In genomic region chr1:155648207-155649147, GRCh38 we compare ENCODE assay signal across 8 cellular contexts. TPM values are rescaled to one million over a fixed set of nuclear protein-coding genes. Genes with fewer than 3 reads are reported as not detected.
A peak's percentile ranks its signal among the peaks of the same experiment; 100 is the strongest.
DNase-seq lines count a peak whose midpoint lies in the region; ATAC-seq and TF ChIP-seq lines count a peak whose summit lies in the region.

No MANE protein-coding gene starts in this region.

- peak overlapping the region; percentile 78 for H3K4me2 ChIP-seq in IMR-90 (ENCODE audit: low read depth, low read length)

- H3K23ac ChIP-seq in IMR-90 (ENCODE audit: low read depth, low read length) = 0 out of 2 replicates have a peak overlapping the region, but pooled peaks have one; percentile 57

- peak overlapping the region; percentile 79 for H3K4ac ChIP-seq in IMR-90 (ENCODE audit: low read depth, low read length)

- POLR2A ChIA-PET in BJ (lab: Charles Lee) (no interaction called here), IMR-90 (lab: Charles Lee; ENCODE audit: unreplicated experiment) (no interaction called here)

- H3K4me1 ChIP-seq in IMR-90 (ENCODE audit: control insufficient read depth, insufficient read depth, low read length) = peaks cover 8% of the 10 kb centered on the region

- H3K14ac ChIP-seq in IMR-90 (replicated peaks; ENCODE audit: low read depth, low read length) = peak overlapping the region; percentile 86; the same call in 1 of the 2 replicates

- peak overlapping the region; percentile 84 for H2BK120ac ChIP-seq in IMR-90 (ENCODE audit: low read depth, low read length)

- peak overlapping the region; percentile 76; the same call in 1 of the 2 replicates for H3K9ac ChIP-seq in IMR-90 (ENCODE audit: low read depth, low read length)

- peak overlapping the region; percentile 76 for H4K5ac ChIP-seq in IMR-90 (ENCODE audit: low read depth, low read length)

- 0 out of 2 replicates have a peak, but pooled peaks cover 4% of the 10 kb centered on the region for H3K9me1 ChIP-seq in IMR-90 (ENCODE audit: insufficient read depth, low read length)

- H2AK9ac ChIP-seq in IMR-90 (replicated peaks; ENCODE audit: low read depth, low read length, poor library complexity) = no peak overlapping the region

- dilution Hi-C loops in IMR-90 (cut with HindIII; ENCODE audit: low sequenced_read_pairs, unreplicated experiment) = no loop called here

- CTCF ChIA-PET in BJ (lab: Yijun Ruan, JAX) (interaction anchor here (0.8 to 3.5 kb wide), 7 partner anchors 50 to 444 kb away, joined by 3 to 22 read pairs (median 5); partner anchors contain the start of gene MTX1), IMR-90 (lab: Yijun Ruan, JAX) (interaction anchor here (0.5 to 1.1 kb wide), 3 partner anchors 49 to 398 kb away, joined by 3 to 6 read pairs (median 3); no protein-coding TSS in a partner anchor)

- peak overlapping the region; percentile 17; the same call in 1 of the 2 replicates for H2BK20ac ChIP-seq in IMR-90 (ENCODE audit: low read depth, low read length)

- H3K18ac ChIP-seq in IMR-90 (ENCODE audit: low read depth, low read length) = peak overlapping the region; percentile 25; the same call in 1 of the 2 replicates

- peak overlapping the region; percentile 51; the same call in 1 of the 3 replicates for H2BK15ac ChIP-seq in IMR-90 (ENCODE audit: low read depth, low read length)

- DNase-seq in BJ (ENCODE audit: low read depth) = peak; percentile 49
- DNase-seq in IMR-90 = peak; percentile 94
- DNase-seq in SW480 (ENCODE audit: low spot score) = peak; percentile 46
- DNase-seq in foreskin melanocyte = peak; percentile 74
- DNase-seq in putamen (ENCODE audit: low spot score) = peak; percentile 62

- H3K27me3 ChIP-seq in BJ (ENCODE audit: control insufficient read depth, insufficient read depth, low read length) = no peaks in the 10 kb centered on the region
- H3K27me3 ChIP-seq in IMR-90 (ENCODE audit: control insufficient read depth, insufficient read depth, low read length) = no peaks in the 10 kb centered on the region

- H4K20me1 ChIP-seq in IMR-90 (ENCODE audit: insufficient read depth, low read length) = no peaks in the 10 kb centered on the region

- peak overlapping the region; percentile 69 for H3K27ac ChIP-seq in IMR-90 (ENCODE audit: insufficient read depth, low read length)

- TF ChIP-seq CTCF in BJ (IDR thresholded peaks at IDR 0.05; ENCODE audit: insufficient read depth, low read depth, low read length) (peak; percentile 65), IMR-90 (conservative IDR thresholded peaks at IDR 0.05; ENCODE audit: low read depth, low read length) (peak; percentile 83)

- in situ Hi-C loops in IMR-90 (cut with MboI; ENCODE audit: low sequenced_read_pairs) = no loop called here

- peaks cover 5% of the 10 kb centered on the region; the same call in 1 of the 2 replicates for H3K9me3 ChIP-seq in IMR-90 (ENCODE audit: control insufficient read depth, insufficient read depth, low read length)

- intact Hi-C loops in IMR-90 (cut with micrococcal nuclease) = loop anchor here (1.0 to 5.0 kb wide), 5 partner anchors 41 to 472 kb away; partner anchors contain the start of genes HCN3 and RUSC1

- H2AK5ac ChIP-seq in IMR-90 (ENCODE audit: low read depth, low read length) = peak overlapping the region; percentile 68; the same call in 1 of the 2 replicates

- peak; percentile 81 for TF ChIP-seq RAD21 in IMR-90 (IDR thresholded peaks at IDR 0.05; ENCODE audit: low read length)

- peak overlapping the region; percentile 33 for H3K4me3 ChIP-seq in BJ (ENCODE audit: low read depth, low read length)
- peak overlapping the region; percentile 32; the same call in 1 of the 2 replicates for H3K4me3 ChIP-seq in IMR-90 (ENCODE audit: insufficient read depth, low read depth, low read length)

- TF ChIP-seq POLR2A in IMR-90 (IDR thresholded peaks at IDR 0.05; ENCODE audit: low read depth, low read length) = 0 out of 2 replicates have a peak, but pooled peaks have one; percentile 18

- no TSS peak for BruUV-seq in IMR-90 (replicated peaks; lab: Mats Ljungman, UMichigan)

- peak overlapping the region; percentile 73 for H2AFZ ChIP-seq in IMR-90 (replicated peaks; ENCODE audit: low read length, poor library complexity)

- peaks cover 0 to 19% of the 10 kb centered on the region in 2 experiments for H3K79me1 ChIP-seq in IMR-90 (ENCODE audit: low read depth in 1 of 2, low read length in 2 of 2)

- H4K8ac ChIP-seq in IMR-90 (ENCODE audit: low read depth in 2 of 2, low read length in 2 of 2) = peak overlapping the region; percentile 80 to 92

- H3K36me3 ChIP-seq in BJ (ENCODE audit: control insufficient read depth, insufficient read depth, low read length) (no peaks in the 10 kb centered on the region), IMR-90 (ENCODE audit: control insufficient read depth, insufficient read depth, low read length) (no peaks in the 10 kb centered on the region)

- peak overlapping the region; percentile 86 for H2BK5ac ChIP-seq in IMR-90 (ENCODE audit: low read depth, low read length, poor library complexity, severe bottlenecking)

- H4K91ac ChIP-seq in IMR-90 (ENCODE audit: insufficient read depth, low read depth, low read length) = peak overlapping the region; percentile 84

- WGBS in IMR-90 (ENCODE audit: extremely low coverage in 2 of 2, insufficient read length in 1 of 2), 2 experiments = 70% methylated on average over 4 of the region's 11 CpGs; no CpG with 5 or more reads in 1 of the 2 experiments

- H3K56ac ChIP-seq in IMR-90 (ENCODE audit: extremely low read depth, insufficient read depth, low read length) = peak overlapping the region; percentile 73; the same call in 1 of the 2 replicates

- ATAC-seq in IMR-90 (ENCODE audit: low read depth) = peak; percentile 92
- ATAC-seq in HG03095 (IDR thresholded peaks at IDR 0.05; ENCODE audit: unreplicated experiment) = no peak
- ATAC-seq in HG03439 (IDR thresholded peaks at IDR 0.05; ENCODE audit: unreplicated experiment) = no peak
- no peak for ATAC-seq in GM21619 (IDR thresholded peaks at IDR 0.05; ENCODE audit: unreplicated experiment)

TF ChIP-seq in IMR-90, 13 proteins besides CTCF, POLR2A, EP300 and RAD21:
- no peak for TF ChIP-seq NFE2L2 (IDR thresholded peaks at IDR 0.05; ENCODE audit: low read depth, low read length)
- peak; percentile 62; the same call in 1 of the 2 replicates for TF ChIP-seq FOS (IDR thresholded peaks at IDR 0.05; ENCODE audit: low read depth, low read length)
- peak; percentile 54 for TF ChIP-seq SMC3 (IDR thresholded peaks at IDR 0.05; ENCODE audit: low read depth, low read length)
- no peak for TF ChIP-seq RCOR1 (IDR thresholded peaks at IDR 0.05; ENCODE audit: insufficient replicate concordance, low read length)
- TF ChIP-seq MAFK (IDR thresholded peaks at IDR 0.05; ENCODE audit: low read depth, low read length) = peak; percentile 23; the same call in 1 of the 2 replicates
- no peak for TF ChIP-seq ELK1 (IDR thresholded peaks at IDR 0.05; ENCODE audit: borderline replicate concordance, low read depth, low read length)
- no peak for TF ChIP-seq RFX5 (IDR thresholded peaks at IDR 0.05; ENCODE audit: low read depth, low read length)
- no peak for TF ChIP-seq USF2 (IDR thresholded peaks at IDR 0.05; ENCODE audit: low read depth, low read length)
- TF ChIP-seq MXI1 (IDR thresholded peaks at IDR 0.05; ENCODE audit: borderline replicate concordance, low read depth, low read length) = 0 out of 2 replicates have a peak, but pooled peaks have one; percentile 18
- TF ChIP-seq BHLHE40 (IDR thresholded peaks at IDR 0.05; ENCODE audit: low read depth, low read length) = no peak
- TF ChIP-seq CHD1 (IDR thresholded peaks at IDR 0.05; ENCODE audit: low read depth, low read length) = no peak
- TF ChIP-seq MAZ (IDR thresholded peaks at IDR 0.05; ENCODE audit: borderline replicate concordance, low read depth, low read length) = no peak
- peak; percentile 68 for TF ChIP-seq CEBPB (IDR thresholded peaks at IDR 0.05; ENCODE audit: low read depth, low read length)

RNA-seq across cellular contexts. Expression of gene MSTO1, which starts 38.5 kb away (rescaled TPM):
- polyA plus RNA-seq in BJ (2011; rRNA removed) (19.5 and 28.6 TPM in 2 replicates), IMR-90 (2012; rRNA removed) (34.1 and 38.3 TPM in 2 replicates)
- polyA minus RNA-seq in BJ (2011; rRNA and poly(A)+ RNA removed) = 28.7 and 29.2 TPM in 2 replicates
- 19.2 and 21.7 TPM in 2 replicates for total RNA-seq in IMR-90 (2012; rRNA removed)
- 9.4 and 17.6 TPM in 2 replicates for polyA plus RNA-seq in IMR-90 (2012; cell fraction: cytosol; rRNA removed)
- polyA plus RNA-seq in IMR-90 (2012; cell fraction: nucleus; rRNA removed; ENCODE audit: low replicate concordance) = 94.9 and 166 TPM in 2 replicates

RNA-seq across cellular contexts. Expression of gene YY1AP1, which starts 40.1 kb away (rescaled TPM):
- 57.7 and 57.9 TPM in 2 replicates for polyA plus RNA-seq in BJ (2011; rRNA removed)
- 30.5 and 40.7 TPM in 2 replicates for polyA minus RNA-seq in BJ (2011; rRNA and poly(A)+ RNA removed)
- 26.4 and 31.5 TPM in 2 replicates for total RNA-seq in IMR-90 (2012; rRNA removed)
- polyA plus RNA-seq in IMR-90 (2012; rRNA removed) = 52.6 and 54.9 TPM in 2 replicates
- polyA plus RNA-seq in IMR-90 (2012; cell fraction: cytosol; rRNA removed) = 21.7 and 26.2 TPM in 2 replicates
- polyA plus RNA-seq in IMR-90 (2012; cell fraction: nucleus; rRNA removed; ENCODE audit: low replicate concordance) = 40.9 and 85.0 TPM in 2 replicates

RNA-seq across cellular contexts. Expression of gene DAP3, which starts 40.4 kb away (rescaled TPM):
- polyA plus RNA-seq in BJ (2011; rRNA removed) (131 and 142 TPM in 2 replicates), IMR-90 (2012; rRNA removed) (126 TPM in 2 replicates)
- polyA minus RNA-seq in BJ (2011; rRNA and poly(A)+ RNA removed) = 60.7 and 103 TPM in 2 replicates
- 37.2 and 48.6 TPM in 2 replicates for total RNA-seq in IMR-90 (2012; rRNA removed)
- 44.3 and 46.8 TPM in 2 replicates for polyA plus RNA-seq in IMR-90 (2012; cell fraction: cytosol; rRNA removed)
- 61.3 and 152 TPM in 2 replicates for polyA plus RNA-seq in IMR-90 (2012; cell fraction: nucleus; rRNA removed; ENCODE audit: low replicate concordance)
